Comparison of ENCODE assay signal across 22 cellular contexts in genomic region chr20:57959589-57959988, GRCh38.
DNase-seq lines count a peak whose midpoint lies in the region; ATAC-seq, FAIRE-seq and TF ChIP-seq lines count a peak whose summit lies in the region.
"Had no signal": no experiment of that assay in that cellular context is flagged by ENCODE, and none has a peak within 500 bp of the region (broad histone marks: within the 10 kb centered on the region; RNA-seq: fewer than 3 reads in every experiment).

No MANE protein-coding gene starts in this region.

- no peak overlapping the region for H3K4me3 Mint-ChIP-seq in natural killer cell treated with Interleukin-12 subunit alpha and Interleukin-12 subunit beta and Interleukin-15 and Interleukin-18, amount 100 ng/mL, for 72 hours
- H3K4me3 Mint-ChIP-seq in natural killer cell = no peak overlapping the region
- H3K4me3 Mint-ChIP-seq: CD4-positive, CD25-positive, alpha-beta regulatory T cell had no signal

- no peak for FAIRE-seq in pancreas (lab: Jason Lieb, UNC)
- FAIRE-seq: A204.1, GM12878 had no signal

- TF ChIP-seq POLR2A in gastroesophageal sphincter (IDR thresholded peaks at IDR 0.05) = no peak
- no peak for TF ChIP-seq POLR2A in vagina (IDR thresholded peaks at IDR 0.05)

- 43 to 62% methylated on average over 1 to 2 of the region's 4 CpGs for WGBS in gastroesophageal sphincter (ENCODE audit: low coverage in 1 of 2), 2 donors
- 58 to 75% methylated on average over 4 of the region's 4 CpGs for whole genome bisulfite sequencing in pancreas, 2 donors

- H3K9me3 ChIP-seq in gastroesophageal sphincter (no peaks in the 10 kb centered on the region), pancreas (no peaks in the 10 kb centered on the region), vagina (no peaks in the 10 kb centered on the region)

- TF ChIP-seq CTCF in natural killer cell (IDR thresholded peaks at IDR 0.05) (no peak), gastroesophageal sphincter (IDR thresholded peaks at IDR 0.05) (no peak), pancreas (IDR thresholded peaks at IDR 0.05) (no peak), vagina (IDR thresholded peaks at IDR 0.05) (no peak)

- intact Hi-C loops in natural killer cell (cut with micrococcal nuclease) = no loop called here
- intact Hi-C loops in pancreas (cut with DNase I) = no loop called here
- intact Hi-C loops in vagina (cut with DNase I) = no loop called here

- no peak for ATAC-seq in natural killer cell treated with Interleukin-12 subunit alpha and Interleukin-12 subunit beta and Interleukin-15 and Interleukin-18, amount 100 ng/mL, for 72 hours
- ATAC-seq in natural killer cell (no peak), gastroesophageal sphincter (no peak), pancreas (peak in 3 of 4 donors; percentile 46 to 68 (median 47)), HG03045 (IDR thresholded peaks at IDR 0.05; ENCODE audit: unreplicated experiment) (no peak)
- ATAC-seq: GM12878 had no signal

- H3K4me1 ChIP-seq in gastroesophageal sphincter = peaks cover 0 to 30% (median 2%) of the 10 kb centered on the region in 3 donors
- H3K4me1 ChIP-seq in pancreas = peaks cover 0 to 3% (median 0%) of the 10 kb centered on the region in 3 donors
- H3K4me1 ChIP-seq in vagina = peaks cover 65% of the 10 kb centered on the region
- H3K4me1 ChIP-seq: BE2C had no signal

- TF ChIP-seq EP300 in gastroesophageal sphincter (IDR thresholded peaks at IDR 0.05) = no peak

- H3K9me3 Mint-ChIP-seq in natural killer cell treated with Interleukin-12 subunit alpha and Interleukin-12 subunit beta and Interleukin-15 and Interleukin-18, amount 100 ng/mL, for 72 hours = no peaks in the 10 kb centered on the region
- H3K9me3 Mint-ChIP-seq in natural killer cell = no peaks in the 10 kb centered on the region

- H3K27ac ChIP-seq in gastroesophageal sphincter (peak overlapping the region in 3 of 4 donors; percentile 6 to 68 (median 12)), pancreas (peak overlapping the region; percentile 43 to 84 (median 74)), vagina (peak overlapping the region; percentile 50)
- H3K27ac ChIP-seq: HL-60, SK-N-MC had no signal

- no peaks in the 10 kb centered on the region for H3K36me3 Mint-ChIP-seq in natural killer cell treated with Interleukin-12 subunit alpha and Interleukin-12 subunit beta and Interleukin-15 and Interleukin-18, amount 100 ng/mL, for 72 hours
- H3K36me3 Mint-ChIP-seq in natural killer cell = no peaks in the 10 kb centered on the region
- H3K36me3 Mint-ChIP-seq: CD4-positive, CD25-positive, alpha-beta regulatory T cell had no signal

- H3K27me3 ChIP-seq in gastroesophageal sphincter (no peaks in the 10 kb centered on the region), pancreas (no peaks in the 10 kb centered on the region), vagina (no peaks in the 10 kb centered on the region)
- H3K27me3 ChIP-seq: BE2C had no signal

- H3K27ac Mint-ChIP-seq in natural killer cell treated with Interleukin-12 subunit alpha and Interleukin-12 subunit beta and Interleukin-15 and Interleukin-18, amount 100 ng/mL, for 72 hours = no peak overlapping the region
- H3K27ac Mint-ChIP-seq in natural killer cell = no peak overlapping the region
- H3K27ac Mint-ChIP-seq: CD4-positive, CD25-positive, alpha-beta regulatory T cell had no signal

- no peaks in the 10 kb centered on the region for H3K4me1 Mint-ChIP-seq in natural killer cell treated with Interleukin-12 subunit alpha and Interleukin-12 subunit beta and Interleukin-15 and Interleukin-18, amount 100 ng/mL, for 72 hours (ENCODE audit: low read depth in 2 of 2)
- no peaks in the 10 kb centered on the region for H3K4me1 Mint-ChIP-seq in natural killer cell
- H3K4me1 Mint-ChIP-seq: CD4-positive, CD25-positive, alpha-beta regulatory T cell had no signal

- peak; percentile 13 for DNase-seq in natural killer cell treated with Interleukin-12 subunit alpha and Interleukin-12 subunit beta and Interleukin-15 and Interleukin-18, amount 100 ng/mL, for 72 hours (ENCODE audit: low spot score)
- DNase-seq in natural killer cell (no peak), pancreas (peak in 2 of 6 donors; percentile 14 to 30), vagina (ENCODE audit: extremely low spot score in 2 of 2) (no peak), NCI-H2171 (lab: John Stamatoyannopoulos, UW) (no peak), DMS79 treated with DMSO at 0.1 percent for 48 hours (lab: John Stamatoyannopoulos, UW) (no peak)
- DNase-seq: BE2C; CD4-positive, CD25-positive, alpha-beta regulatory T cell; COR-L47; EL; MM.1S; NCI-H1092; NCI-H1436 treated with DMSO at 0.1 percent for 48 hours; NCI-H2029; NCI-H526 treated with DMSO at 0.1 percent for 48 hours; SHP77 had no signal

- peaks cover 5 to 8% of the 10 kb centered on the region in 2 donors for H3K27me3 Mint-ChIP-seq in natural killer cell treated with Interleukin-12 subunit alpha and Interleukin-12 subunit beta and Interleukin-15 and Interleukin-18, amount 100 ng/mL, for 72 hours
- peaks cover 0 to 4% of the 10 kb centered on the region in 2 donors for H3K27me3 Mint-ChIP-seq in natural killer cell (ENCODE audit: low read depth in 2 of 2)

- H3K4me3 ChIP-seq in gastroesophageal sphincter (no peak overlapping the region), pancreas (no peak overlapping the region), vagina (no peak overlapping the region)
- H3K4me3 ChIP-seq: GM12878, SK-N-MC had no signal

- no peaks in the 10 kb centered on the region for H3K36me3 ChIP-seq in gastroesophageal sphincter
- no peaks in the 10 kb centered on the region for H3K36me3 ChIP-seq in pancreas
- H3K36me3 ChIP-seq in vagina = no peaks in the 10 kb centered on the region
- H3K36me3 ChIP-seq: BE2C had no signal

Comparison
In these comparisons a context has a peak if more than half of its experiments do, and no peak if none do; other contexts are left out.
1. ATAC-seq: peak in pancreas (3 of 4); none in natural killer cell treated with Interleukin-12 subunit alpha and Interleukin-12 subunit beta and Interleukin-15 and Interleukin-18, amount 100 ng/mL, for 72 hours (0 of 2), natural killer cell (0 of 3), gastroesophageal sphincter (single experiment) and HG03045 (single experiment).
2. H3K27ac ChIP-seq: peak in every context shown above with its lines; median percentile 74 in pancreas; 50 in vagina; 12 in gastroesophageal sphincter.